In genomic region chr16:7038475-7038874, GRCh38 we compare ENCODE assay signal across 16 cellular contexts.
"Had no signal": no experiment of that assay in that cellular context is flagged by ENCODE, and none has a peak within 500 bp of the region (broad histone marks: within the 10 kb centered on the region; RNA-seq: fewer than 3 reads in every experiment).

No MANE protein-coding gene starts in this region.

- DNase-seq: dermis blood vessel endothelial cell; dorsolateral prefrontal cortex; effector CD4-positive, alpha-beta T cell; effector memory CD4-positive, alpha-beta T cell; foreskin keratinocyte; heart left ventricle; hypothalamus; immature natural killer cell; left cardiac atrium; left lung; left ventricle myocardium superior; lower lobe of right lung; mesenchymal stem cell; mucosa of descending colon; naive B cell had no signal

- ATAC-seq: foreskin keratinocyte, gastroesophageal sphincter, heart left ventricle, left cardiac atrium, left lung, left ventricle myocardium superior, lower lobe of right lung, mucosa of descending colon had no signal
